In the genomic region with DNA sequence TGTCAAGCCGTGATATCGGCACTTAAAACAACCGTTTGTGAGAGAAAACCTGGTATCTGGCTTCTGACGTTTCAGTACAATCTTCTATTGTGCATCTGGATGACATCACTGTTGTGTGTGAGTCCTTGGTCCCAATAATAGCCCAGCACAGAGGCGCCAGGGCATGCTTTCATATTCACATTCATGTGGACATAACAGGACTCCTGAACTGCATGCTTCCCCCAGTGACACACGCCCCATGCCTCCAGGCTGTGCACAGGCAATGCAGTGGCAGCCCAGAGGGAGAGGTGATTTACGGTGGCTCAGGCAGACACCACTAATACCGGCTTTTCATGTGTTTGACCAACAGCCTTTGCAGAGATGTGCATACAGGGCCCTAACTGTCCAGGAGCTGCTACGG, we compare ENCODE assay signal across 1 cellular context.
TF ChIP-seq lines count a peak whose summit lies in the region.

No MANE protein-coding gene starts in this region.

TF ChIP-seq in WTC11, 78 proteins besides CTCF, POLR2A, EP300 and RAD21 (continued from another document):
- TF ChIP-seq, protein P1, sequence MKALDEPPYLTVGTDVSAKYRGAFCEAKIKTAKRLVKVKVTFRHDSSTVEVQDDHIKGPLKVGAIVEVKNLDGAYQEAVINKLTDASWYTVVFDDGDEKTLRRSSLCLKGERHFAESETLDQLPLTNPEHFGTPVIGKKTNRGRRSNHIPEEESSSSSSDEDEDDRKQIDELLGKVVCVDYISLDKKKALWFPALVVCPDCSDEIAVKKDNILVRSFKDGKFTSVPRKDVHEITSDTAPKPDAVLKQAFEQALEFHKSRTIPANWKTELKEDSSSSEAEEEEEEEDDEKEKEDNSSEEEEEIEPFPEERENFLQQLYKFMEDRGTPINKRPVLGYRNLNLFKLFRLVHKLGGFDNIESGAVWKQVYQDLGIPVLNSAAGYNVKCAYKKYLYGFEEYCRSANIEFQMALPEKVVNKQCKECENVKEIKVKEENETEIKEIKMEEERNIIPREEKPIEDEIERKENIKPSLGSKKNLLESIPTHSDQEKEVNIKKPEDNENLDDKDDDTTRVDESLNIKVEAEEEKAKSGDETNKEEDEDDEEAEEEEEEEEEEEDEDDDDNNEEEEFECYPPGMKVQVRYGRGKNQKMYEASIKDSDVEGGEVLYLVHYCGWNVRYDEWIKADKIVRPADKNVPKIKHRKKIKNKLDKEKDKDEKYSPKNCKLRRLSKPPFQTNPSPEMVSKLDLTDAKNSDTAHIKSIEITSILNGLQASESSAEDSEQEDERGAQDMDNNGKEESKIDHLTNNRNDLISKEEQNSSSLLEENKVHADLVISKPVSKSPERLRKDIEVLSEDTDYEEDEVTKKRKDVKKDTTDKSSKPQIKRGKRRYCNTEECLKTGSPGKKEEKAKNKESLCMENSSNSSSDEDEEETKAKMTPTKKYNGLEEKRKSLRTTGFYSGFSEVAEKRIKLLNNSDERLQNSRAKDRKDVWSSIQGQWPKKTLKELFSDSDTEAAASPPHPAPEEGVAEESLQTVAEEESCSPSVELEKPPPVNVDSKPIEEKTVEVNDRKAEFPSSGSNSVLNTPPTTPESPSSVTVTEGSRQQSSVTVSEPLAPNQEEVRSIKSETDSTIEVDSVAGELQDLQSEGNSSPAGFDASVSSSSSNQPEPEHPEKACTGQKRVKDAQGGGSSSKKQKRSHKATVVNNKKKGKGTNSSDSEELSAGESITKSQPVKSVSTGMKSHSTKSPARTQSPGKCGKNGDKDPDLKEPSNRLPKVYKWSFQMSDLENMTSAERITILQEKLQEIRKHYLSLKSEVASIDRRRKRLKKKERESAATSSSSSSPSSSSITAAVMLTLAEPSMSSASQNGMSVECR (CRISPR knock-in tag; IDR thresholded peaks at IDR 0.05; ENCODE audit: borderline replicate concordance): no peak
- TF ChIP-seq TCF7 (CRISPR knock-in tag; IDR thresholded peaks at IDR 0.05; ENCODE audit: low read depth) (no peak), TEAD1 (CRISPR knock-in tag; IDR thresholded peaks at IDR 0.05) (no peak)
- TF ChIP-seq, protein P2, sequence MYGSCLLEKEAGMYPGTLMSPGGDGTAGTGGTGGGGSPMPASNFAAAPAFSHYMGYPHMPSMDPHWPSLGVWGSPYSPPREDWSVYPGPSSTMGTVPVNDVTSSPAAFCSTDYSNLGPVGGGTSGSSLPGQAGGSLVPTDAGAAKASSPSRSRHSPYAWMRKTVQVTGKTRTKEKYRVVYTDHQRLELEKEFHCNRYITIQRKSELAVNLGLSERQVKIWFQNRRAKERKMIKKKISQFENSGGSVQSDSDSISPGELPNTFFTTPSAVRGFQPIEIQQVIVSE (CRISPR knock-in tag; IDR thresholded peaks at IDR 0.05; ENCODE audit: borderline replicate concordance): no peak
